Comparison of ENCODE assay signal across 20 cellular contexts in genomic region chr2:29000954-29001353, GRCh38. TPM values are rescaled to one million over a fixed set of nuclear protein-coding genes. Genes with fewer than 3 reads are reported as not detected.
DNase-seq lines count a peak whose midpoint lies in the region; ATAC-seq, FAIRE-seq and TF ChIP-seq lines count a peak whose summit lies in the region.
"Had no signal": no experiment of that assay in that cellular context is flagged by ENCODE, and none has a peak within 500 bp of the region (broad histone marks: within the 10 kb centered on the region; RNA-seq: fewer than 3 reads in every experiment).

No MANE protein-coding gene starts in this region.

- POLR2A ChIA-PET in GM12878 (lab: Charles Lee) (interaction anchor here (1.1 kb wide), 1 partner anchor 11 kb away, joined by 3 read pairs; no protein-coding TSS in a partner anchor), HepG2 (lab: Yijun Ruan, JAX) (no interaction called here)

- TF ChIP-seq CTCF in GM12878 (IDR thresholded peaks at IDR 0.05 in 2 of 3, conservative IDR thresholded peaks at IDR 0.05 in 1 of 3; ENCODE audit: control insufficient read depth in 2 of 3, extremely low read depth in 1 of 3, insufficient read depth in 1 of 3, low read depth in 3 of 3, low read length in 3 of 3) (no peak), HepG2 (CRISPR knock-in tag; IDR thresholded peaks at IDR 0.05) (no peak)

- TF ChIP-seq RAD21 in GM12878 (IDR thresholded peaks at IDR 0.05; ENCODE audit: insufficient read depth, low read depth, low read length) (no peak), HepG2 (CRISPR knock-in tag; IDR thresholded peaks at IDR 0.05) (no peak)

- intact Hi-C loops in GM12878 (cut with micrococcal nuclease; ENCODE audit: unreplicated experiment) = no loop called here
- intact Hi-C loops in HepG2 (cut with micrococcal nuclease; ENCODE audit: unreplicated experiment) = no loop called here

- H3K9ac ChIP-seq in GM12878 (ENCODE audit: control insufficient read depth, insufficient read depth, low read length) (no peak overlapping the region), HepG2 (ENCODE audit: insufficient read depth, low read depth, low read length) (no peak overlapping the region)
- H3K9ac ChIP-seq: GM23248, neural progenitor cell had no signal

- FAIRE-seq in GM12878 (lab: Jason Lieb, UNC) (no peak), HepG2 (lab: Jason Lieb, UNC) (no peak)
- FAIRE-seq: kidney, RCC 7860 had no signal

- H3K27me3 Mint-ChIP-seq in stimulated activated memory B cell treated with anti-CD40 and anti-IgM and Interleukin-4, amounts not matched to agents 10 μg/mL and 1 μg/mL and 100 μg/mL, for 72 hours = peaks cover 10% of the 10 kb centered on the region
- H3K27me3 Mint-ChIP-seq: stimulated activated naive CD8-positive, alpha-beta T cell treated with anti-CD3 and anti-CD28 coated beads, Interleukin-15, Interleukin-2, amounts not matched to agents 100 ng/mL and 50 ng/mL, for 24 hours had no signal

- H3K4me2 ChIP-seq in GM12878 (ENCODE audit: control insufficient read depth, insufficient read depth) = no peak overlapping the region
- no peak overlapping the region for H3K4me2 ChIP-seq in HepG2 (ENCODE audit: low read depth, low read length)
- H3K4me2 ChIP-seq: hepatocyte, neural progenitor cell had no signal

- in situ Hi-C loops in GM12878 (cut with MboI) = no loop called here
- in situ Hi-C loops in HepG2 (cut with HindIII; ENCODE audit: extremely low pct_ligation_motif_present, low pct_unique_long_range_greater_than_20kb) = no loop called here

- H3K4me3 ChIP-seq in GM12878 (no peak overlapping the region), HepG2 (replicated peaks in 1 of 3; ENCODE audit: insufficient read depth in 1 of 3, low read depth in 2 of 3, low read length in 3 of 3) (no peak overlapping the region)
- H3K4me3 ChIP-seq: GM23248, hepatocyte, neural progenitor cell, uterus had no signal

- H3K36me3 Mint-ChIP-seq in activated naive CD4-positive, alpha-beta T cell treated with anti-CD3 and anti-CD28 coated beads, Interleukin-2, amount 50 U/mL, for 72 hours = no peaks in the 10 kb centered on the region
- no peaks in the 10 kb centered on the region for H3K36me3 Mint-ChIP-seq in stimulated activated memory B cell treated with anti-CD40 and anti-IgM and Interleukin-4, amounts not matched to agents 10 μg/mL and 1 μg/mL and 100 μg/mL, for 72 hours
- H3K36me3 Mint-ChIP-seq: neural progenitor cell had no signal

- H3K79me2 ChIP-seq in GM12878 (ENCODE audit: control insufficient read depth, insufficient read depth, low read length) (no peaks in the 10 kb centered on the region), HepG2 (ENCODE audit: insufficient read depth, low read length) (no peaks in the 10 kb centered on the region)
- H3K79me2 ChIP-seq: hepatocyte had no signal

- TF ChIP-seq EP300 in GM12878 (IDR thresholded peaks at IDR 0.05; ENCODE audit: borderline replicate concordance in 1 of 2, control insufficient read depth in 1 of 2, low read depth in 2 of 2, low read length in 2 of 2) (no peak), HepG2 (IDR thresholded peaks at IDR 0.05; ENCODE audit: low read depth in 2 of 2, low read length in 2 of 2) (no peak), HepG2 (CRISPR knock-in tag; IDR thresholded peaks at IDR 0.05; ENCODE audit: borderline replicate concordance) (no peak)

- H3K9me3 Mint-ChIP-seq in activated naive CD4-positive, alpha-beta T cell treated with anti-CD3 and anti-CD28 coated beads, Interleukin-2, amount 50 U/mL, for 72 hours = no peaks in the 10 kb centered on the region
- no peaks in the 10 kb centered on the region for H3K9me3 Mint-ChIP-seq in stimulated activated memory B cell treated with anti-CD40 and anti-IgM and Interleukin-4, amounts not matched to agents 10 μg/mL and 1 μg/mL and 100 μg/mL, for 72 hours
- H3K9me3 Mint-ChIP-seq: neural progenitor cell; stimulated activated naive CD8-positive, alpha-beta T cell treated with anti-CD3 and anti-CD28 coated beads, Interleukin-15, Interleukin-2, amounts not matched to agents 100 ng/mL and 50 ng/mL, for 24 hours had no signal

- peaks cover 18% of the 10 kb centered on the region for H3K4me1 Mint-ChIP-seq in stimulated activated memory B cell treated with anti-CD40 and anti-IgM and Interleukin-4, amounts not matched to agents 10 μg/mL and 1 μg/mL and 100 μg/mL, for 72 hours

- H3K27me3 ChIP-seq in GM12878 (replicated peaks in 1 of 2; ENCODE audit: control insufficient read depth in 2 of 2, insufficient read depth in 2 of 2, low read length in 1 of 2) (no peaks in the 10 kb centered on the region), HepG2 (ENCODE audit: control insufficient read depth in 1 of 2, insufficient read depth in 2 of 2, low read length in 2 of 2) (peaks cover 11 to 45% of the 10 kb centered on the region in 2 experiments; a peak in 3 of 5 replicates)
- H3K27me3 ChIP-seq: hepatocyte, neural progenitor cell, uterus had no signal

- SMC1A ChIA-PET in GM12878 (lab: Charles Lee; ENCODE audit: uncharacterized antibody, unreplicated experiment) = no interaction called here

- no peak for DNase-seq in activated naive CD4-positive, alpha-beta T cell treated with anti-CD3 and anti-CD28 coated beads, Interleukin-2, amount 50 U/mL, for 72 hours (ENCODE audit: low spot score in 2 of 2)
- DNase-seq in activated naive CD4-positive, alpha-beta T cell (lab: John Stamatoyannopoulos, UW) = no peak
- DNase-seq in GM12878 (ENCODE audit: low read depth, low spot score) = no peak
- DNase-seq in HepG2 (ENCODE audit: low spot score) = no peak
- DNase-seq in putamen (ENCODE audit: low spot score) = no peak
- DNase-seq in DMS 273 (lab: John Stamatoyannopoulos, UW; ENCODE audit: unreplicated experiment) = no peak
- DNase-seq: ACHN, cerebellar nuclear complex, COR-L47, GM23248, kidney, mesenchymal stem cell, retina, uterus had no signal

- no peak overlapping the region for H2AFZ ChIP-seq in GM12878 (ENCODE audit: control insufficient read depth, low read depth, low read length)
- H2AFZ ChIP-seq in HepG2 (ENCODE audit: low read length) = no peak overlapping the region
- H2AFZ ChIP-seq: GM23248, hepatocyte, neural progenitor cell had no signal

- no peak overlapping the region for H3K4me3 Mint-ChIP-seq in stimulated activated memory B cell treated with anti-CD40 and anti-IgM and Interleukin-4, amounts not matched to agents 10 μg/mL and 1 μg/mL and 100 μg/mL, for 72 hours
- H3K4me3 Mint-ChIP-seq: neural progenitor cell; stimulated activated naive CD8-positive, alpha-beta T cell treated with anti-CD3 and anti-CD28 coated beads, Interleukin-15, Interleukin-2, amounts not matched to agents 100 ng/mL and 50 ng/mL, for 24 hours had no signal

- CTCF ChIA-PET in GM12878 (lab: Yijun Ruan, JAX) (interaction anchor here (0.5 kb wide), 1 partner anchor 1023 kb away, joined by 3 read pairs; no protein-coding TSS in a partner anchor), HepG2 (lab: Yijun Ruan, JAX; ENCODE audit: low intra/inter-chr PET ratio, low total read pairs) (no interaction called here)

- TF ChIP-seq POLR2A in GM12878 (IDR thresholded peaks at IDR 0.05; ENCODE audit: low read depth, low read length) = no peak
- no peak for TF ChIP-seq POLR2A in HepG2 (IDR thresholded peaks at IDR 0.05; ENCODE audit: insufficient read depth in 1 of 2, low read depth in 2 of 2, low read length in 2 of 2)

- no peak overlapping the region for H3K27ac Mint-ChIP-seq in activated naive CD4-positive, alpha-beta T cell treated with anti-CD3 and anti-CD28 coated beads, Interleukin-2, amount 50 U/mL, for 72 hours
- peak overlapping the region; percentile 72 for H3K27ac Mint-ChIP-seq in stimulated activated memory B cell treated with anti-CD40 and anti-IgM and Interleukin-4, amounts not matched to agents 10 μg/mL and 1 μg/mL and 100 μg/mL, for 72 hours

- BruUV-seq in GM12878 (replicated peaks; lab: Mats Ljungman, UMichigan) (no TSS peak), HepG2 (replicated peaks; lab: Mats Ljungman, UMichigan) (no TSS peak)

- H3K27ac ChIP-seq in GM12878 (ENCODE audit: control insufficient read depth, insufficient read depth) = no peak overlapping the region
- no peak overlapping the region for H3K27ac ChIP-seq in HepG2 (ENCODE audit: extremely low read length, insufficient read depth, low read length)
- H3K27ac ChIP-seq: GM23248, hepatocyte, neural progenitor cell, uterus had no signal

- H4K20me1 ChIP-seq in GM12878 (ENCODE audit: control insufficient read depth, insufficient read depth) = no peaks in the 10 kb centered on the region
- H4K20me1 ChIP-seq in HepG2 (ENCODE audit: insufficient read depth, low read length) = no peaks in the 10 kb centered on the region

- H3K4me1 ChIP-seq in GM12878 (ENCODE audit: control insufficient read depth, insufficient read depth, low read length) (peaks cover 3% of the 10 kb centered on the region; the same call in 1 of the 2 replicates), HepG2 (ENCODE audit: insufficient read depth, low read length) (no peaks in the 10 kb centered on the region)
- H3K4me1 ChIP-seq: uterus had no signal

- 77% methylated on average over 5 of the region's 5 CpGs for WGBS in GM12878 (ENCODE audit: insufficient coverage, insufficient replicate concordance, low lambda C conversion rate, missing lambda C conversion rate)
- WGBS in HepG2 (ENCODE audit: low lambda C conversion rate) = 20% methylated on average over 5 of the region's 5 CpGs

- no peaks in the 10 kb centered on the region for H3K9me3 ChIP-seq in GM12878 (replicated peaks; ENCODE audit: control insufficient read depth, insufficient read depth, low read length)
- H3K9me3 ChIP-seq in HepG2 (ENCODE audit: low read length) = peaks cover 14% of the 10 kb centered on the region
- H3K9me3 ChIP-seq: uterus had no signal

- H3K36me3 ChIP-seq in GM12878 (ENCODE audit: control insufficient read depth in 2 of 2, insufficient read depth in 2 of 2, low read length in 1 of 2) = no peaks in the 10 kb centered on the region
- no peaks in the 10 kb centered on the region for H3K36me3 ChIP-seq in HepG2 (replicated peaks in 1 of 2; ENCODE audit: control insufficient read depth in 1 of 2, insufficient read depth in 2 of 2, low read length in 2 of 2)
- H3K36me3 ChIP-seq: neural progenitor cell, uterus had no signal

- RAD21 ChIA-PET in GM12878 (lab: Charles Lee; ENCODE audit: unreplicated experiment) = no interaction called here

- peak; percentile 20 to 60 for ATAC-seq in activated naive CD4-positive, alpha-beta T cell treated with anti-CD3 and anti-CD28 coated beads, Interleukin-2, amount 50 U/mL, for 72 hours
- ATAC-seq in HG02852 (IDR thresholded peaks at IDR 0.05; ENCODE audit: unreplicated experiment) (peak; percentile 8), GM12878 (peak; percentile 20; the same call in 2 of the 3 replicates), HepG2 (no peak)
- ATAC-seq in stimulated activated memory B cell treated with anti-CD40 and anti-IgM and Interleukin-4, amounts not matched to agents 10 μg/mL and 1 μg/mL and 100 μg/mL, for 72 hours = no peak

RNA-seq across cellular contexts. Expression of gene TOGARAM2, which starts 19.9 kb away (rescaled TPM):
- 1 to 10 TPM in 1 of 2 donors, under 1 TPM in 1; 0.36 to 4.3 TPM for total RNA-seq in activated naive CD4-positive, alpha-beta T cell treated with anti-CD3 and anti-CD28 coated beads, Interleukin-2, amount 50 U/mL, for 72 hours
- total RNA-seq in GM12878 (2013; cell fraction: nucleolus; rRNA removed) = 0.06 and 0.42 TPM in 2 replicates
- total RNA-seq in GM12878 (2014; rRNA removed) (0.06 and 0.11 TPM in 2 replicates), GM12878 (2014; rRNA removed; fragmentation: Illumina TruSeq; extraction: Trizol) (not detected in 2 replicates), GM12878 (2021) (not detected in 2 replicates), HepG2 (2016; rRNA removed; fragmentation: Illumina TruSeq; extraction: Trizol) (under 0.01 TPM in 1 of 2 replicates, not detected in the other)
- not detected for polyA plus RNA-seq in GM12878 (2011; ENCODE audit: low read depth)
- polyA plus RNA-seq in GM12878 (2011; rRNA removed) (not detected in 2 replicates), GM12878 (2014; fragmentation: Illumina TruSeq; extraction: Trizol) (0.03 TPM in 1 of 2 replicates, not detected in the other), GM12878 (2014; fragmentation: Nextera tagmentation; extraction: Ambion mirVana) (not detected), GM12878 (2014; rRNA removed) (0.01 TPM in 1 of 2 replicates, not detected in the other), GM12878 (2016; fragmentation: Nextera tagmentation; extraction: Ambion mirVana) (not detected), HepG2 (2011; rRNA removed) (0.05 TPM in 2 replicates)
- polyA plus RNA-seq in GM12878 (2011; cell fraction: cytosol; rRNA removed) = 0.03 TPM in 2 replicates
- polyA plus RNA-seq in GM12878 (2011; cell fraction: nucleus; rRNA removed) = 0.31 and 0.39 TPM in 2 replicates
- 0.08 and 0.15 TPM in 2 replicates for polyA plus RNA-seq in GM12878 (2012)
- polyA minus RNA-seq in GM12878 (2011; rRNA and poly(A)+ RNA removed) = not detected in 2 replicates
- not detected in 2 replicates for polyA minus RNA-seq in GM12878 (2011; cell fraction: cytosol; rRNA and poly(A)+ RNA removed)
- under 0.01 and 0.10 TPM in 2 replicates for polyA minus RNA-seq in GM12878 (2011; cell fraction: nucleus; rRNA and poly(A)+ RNA removed)
- total RNA-seq in HepG2 (2016; cell fraction: cytosol; rRNA removed; fragmentation: Illumina TruSeq; extraction: Trizol; ENCODE audit: low read depth) = not detected in 2 replicates
- not detected in 2 replicates for total RNA-seq in HepG2 (2016; cell fraction: insoluble cytoplasmic fraction; rRNA removed; fragmentation: Illumina TruSeq; extraction: Trizol)
- total RNA-seq in HepG2 (2016; cell fraction: membrane; rRNA removed; fragmentation: Illumina TruSeq; extraction: Trizol) = not detected in 2 replicates
- 0.06 and 0.19 TPM in 2 replicates for total RNA-seq in HepG2 (2016; cell fraction: nucleus; rRNA removed; fragmentation: Illumina TruSeq; extraction: Trizol)
- 0.04 and 0.13 TPM in 2 replicates for polyA plus RNA-seq in HepG2 (2011; cell fraction: cytosol; rRNA removed)
- 0.36 and 0.74 TPM in 2 replicates for polyA plus RNA-seq in HepG2 (2011; cell fraction: nucleus; rRNA removed)
- polyA plus RNA-seq in HepG2 (2012) = 0.04 TPM in 1 of 2 replicates, not detected in the other
- polyA plus RNA-seq in HepG2 (2016; cell fraction: cytosol; fragmentation: Illumina TruSeq; extraction: Trizol; ENCODE audit: low read depth) = not detected in 2 replicates
- polyA plus RNA-seq in HepG2 (2016; cell fraction: insoluble cytoplasmic fraction; fragmentation: Illumina TruSeq; extraction: Trizol; ENCODE audit: low read depth) = not detected in 2 replicates
- not detected in 2 replicates for polyA plus RNA-seq in HepG2 (2016; cell fraction: membrane; fragmentation: Illumina TruSeq; extraction: Trizol; ENCODE audit: low read depth)
- polyA plus RNA-seq in HepG2 (2016; cell fraction: nucleus; fragmentation: Illumina TruSeq; extraction: Trizol; ENCODE audit: insufficient read depth, low read depth) = 0.61 TPM in 1 of 2 replicates, not detected in the other
- 0.02 and 1.6 TPM in 2 replicates for polyA minus RNA-seq in HepG2 (2011; rRNA and poly(A)+ RNA removed; ENCODE audit: low replicate concordance)
- not detected in 2 replicates for polyA minus RNA-seq in HepG2 (2011; cell fraction: cytosol; rRNA and poly(A)+ RNA removed)
- polyA minus RNA-seq in HepG2 (2011; cell fraction: nucleus; rRNA and poly(A)+ RNA removed) = 1.0 TPM in 1 of 2 replicates, not detected in the other
- total RNA-seq: GM23248 had no signal
- polyA plus RNA-seq: GM23248 had no signal

Comparison
In these comparisons a context has a peak if more than half of its experiments do, and no peak if none do; other contexts are left out.
1. ATAC-seq: peak in activated naive CD4-positive, alpha-beta T cell treated with anti-CD3 and anti-CD28 coated beads, Interleukin-2, amount 50 U/mL, for 72 hours (2 of 2), HG02852 (single experiment) and GM12878 (single experiment); none in stimulated activated memory B cell treated with anti-CD40 and anti-IgM and Interleukin-4, amounts not matched to agents 10 μg/mL and 1 μg/mL and 100 μg/mL, for 72 hours (single experiment) and HepG2 (single experiment).